ENCODE assay signal across 8 cellular contexts in genomic region chr17:57084361-57084801, GRCh38. TPM values are rescaled to one million over a fixed set of nuclear protein-coding genes. Genes with fewer than 3 reads are reported as not detected.
DNase-seq lines count a peak whose midpoint lies in the region; ATAC-seq and TF ChIP-seq lines count a peak whose summit lies in the region.

No MANE protein-coding gene starts in this region.

- TF ChIP-seq POLR2A in heart left ventricle (IDR thresholded peaks at IDR 0.05): no peak

- H3K9ac ChIP-seq in smooth muscle cell (ENCODE audit: low read depth): peak overlapping the region; percentile 97

- ATAC-seq in heart left ventricle: peak in 1 of 4 donors; percentile 43
- ATAC-seq in Right ventricle myocardium inferior: no peak
- ATAC-seq in T-cell (replicated peaks in 1 of 4): peak in 2 of 4 experiments; percentile 4 to 8
- ATAC-seq in heart right ventricle: peak in 4 of 8 donors; percentile 0 to 57 (median 28)

- no peaks in the 10 kb centered on the region for H3K27me3 ChIP-seq in heart left ventricle
- no peaks in the 10 kb centered on the region for H3K27me3 ChIP-seq in heart right ventricle
- no peaks in the 10 kb centered on the region for H3K27me3 ChIP-seq in smooth muscle cell (ENCODE audit: low read depth)

- H3K9me3 Mint-ChIP-seq in T-cell: no peaks in the 10 kb centered on the region

- H3F3A ChIP-seq in smooth muscle cell (ENCODE audit: low read depth): peaks cover 4% of the 10 kb centered on the region

- H3K27ac ChIP-seq in heart left ventricle (peak overlapping the region; percentile 83 to 99 (median 95)), heart right ventricle (peak overlapping the region; percentile 88 to 99 (median 94)), smooth muscle cell (ENCODE audit: low read depth) (peak overlapping the region; percentile 87)

- H3K27me3 Mint-ChIP-seq in T-cell: no peaks in the 10 kb centered on the region

- H3K4me3 Mint-ChIP-seq in T-cell: peak overlapping the region; percentile 87 to 91 (median 89)

- peak overlapping the region; percentile 88 to 92 for H3K27ac Mint-ChIP-seq in T-cell

- peaks cover 6% of the 10 kb centered on the region for H4K20me1 ChIP-seq in smooth muscle cell (ENCODE audit: low read depth)

- intact Hi-C loops in heart left ventricle (cut with DNase I): loop anchor here in 1 of 10 donors (2.0 to 10.0 kb wide), 2 partner anchors 52 to 80 kb away; no protein-coding TSS in a partner anchor
- intact Hi-C loops in Right ventricle myocardium inferior (cut with DNase I): loop anchor here (2.0 kb wide), 1 partner anchor 48 kb away; no protein-coding TSS in a partner anchor
- intact Hi-C loops in heart right ventricle (cut with DNase I): loop anchor here in 3 of 10 donors (2.0 to 5.0 kb wide), 3 partner anchors 50 to 107 kb away; partner anchors contain the start of gene SCPEP1 (in 1 of the 3)

- H3K36me3 ChIP-seq in heart left ventricle (no peaks in the 10 kb centered on the region), heart right ventricle (no peaks in the 10 kb centered on the region), smooth muscle cell (ENCODE audit: low read depth) (no peaks in the 10 kb centered on the region)

- in situ Hi-C loops in KBM-7 (cut with MboI; ENCODE audit: low pct_unique_long_range_greater_than_20kb, low sequenced_read_pairs): no loop called here

- H3K4me1 Mint-ChIP-seq in T-cell: peaks cover 28 to 35% (median 28%) of the 10 kb centered on the region in 3 donors

- DNase-seq in heart left ventricle (no peak), Right ventricle myocardium inferior (ENCODE audit: missing footprints) (no peak), T-cell (no peak), heart right ventricle (no peak), smooth muscle cell (lab: John Stamatoyannopoulos, UW; ENCODE audit: unreplicated experiment) (no peak), NOMO-1 treated with DMSO at 0.1 percent for 48 hours (lab: John Stamatoyannopoulos, UW; ENCODE audit: unreplicated experiment) (no peak), KBM-7 (no peak), mucosa of gallbladder (ENCODE audit: low spot score) (no peak)

- POLR2A ChIA-PET in T-cell (lab: Charles Lee): interaction anchor here in 1 of 2 donors (0.6 kb wide), 2 partner anchors 172 to 173 kb away, joined by 3 to 5 read pairs; partner anchors contain the start of gene MSI2

- WGBS in heart left ventricle, 4 donors: 0 to 1% (median 0%) methylated on average over 7 of the region's 7 CpGs
- 1% methylated on average over 7 of the region's 7 CpGs for WGBS in heart right ventricle, 2 donors
- WGBS in smooth muscle cell (ENCODE audit: low lambda C conversion rate): 0% methylated on average over 7 of the region's 7 CpGs

- H3K9me3 ChIP-seq in heart left ventricle (no peaks in the 10 kb centered on the region), heart right ventricle (no peaks in the 10 kb centered on the region), smooth muscle cell (replicated peaks; ENCODE audit: low read depth) (no peaks in the 10 kb centered on the region)

- H3K4me3 ChIP-seq in heart left ventricle (peak overlapping the region; percentile 50 to 98 (median 78)), heart right ventricle (peak overlapping the region; percentile 42 to 95 (median 78)), smooth muscle cell (peak overlapping the region; percentile 98)

- CTCF ChIA-PET in T-cell (lab: Charles Lee): interaction anchor here in 1 of 2 donors (0.7 kb wide), 1 partner anchor 74 kb away, joined by 3 read pairs; no protein-coding TSS in a partner anchor

- H3K4me1 ChIP-seq in heart left ventricle (peaks cover 0 to 45% (median 26%) of the 10 kb centered on the region in 12 donors), heart right ventricle (peaks cover 6 to 53% (median 33%) of the 10 kb centered on the region in 9 donors), smooth muscle cell (ENCODE audit: low read depth) (peaks cover 4% of the 10 kb centered on the region)

- no peaks in the 10 kb centered on the region for H3K36me3 Mint-ChIP-seq in T-cell

- H3K4me2 ChIP-seq in smooth muscle cell: peak overlapping the region; percentile 90

- no peaks in the 10 kb centered on the region for H3K79me2 ChIP-seq in smooth muscle cell (ENCODE audit: low read depth)

- peak overlapping the region; percentile 99 for H2AFZ ChIP-seq in smooth muscle cell (ENCODE audit: low read depth)

- TF ChIP-seq CTCF in heart left ventricle (IDR thresholded peaks at IDR 0.05) (no peak), heart right ventricle (IDR thresholded peaks at IDR 0.05) (no peak), smooth muscle cell (IDR thresholded peaks at IDR 0.05; ENCODE audit: borderline replicate concordance, insufficient read depth, poor library complexity, severe bottlenecking) (no peak)

RNA-seq across cellular contexts. Expression of gene AKAP1, which starts 0.7 kb away (rescaled TPM):
- total RNA-seq in heart left ventricle: 100 to 1,000 TPM in 8 of 9 donors, 10 to 100 TPM in 1; 77.4 to 240 (median 133) TPM
- polyA plus RNA-seq in heart left ventricle: 10 to 100 TPM; 55.8 to 63.4 TPM
- 226 TPM for total RNA-seq in Right ventricle myocardium inferior
- 10 to 100 TPM; 28.9 to 42.5 (median 35.6) TPM for total RNA-seq in T-cell
- total RNA-seq in heart right ventricle: 100 to 1,000 TPM; 107 to 234 (median 160) TPM
- polyA plus RNA-seq in heart right ventricle: 100 to 1,000 TPM in 1 of 2 donors, 10 to 100 TPM in 1; 31.0 to 101 TPM
- total RNA-seq in smooth muscle cell: 3.6 and 6.2 TPM in 2 replicates
- 5.8 and 8.4 TPM in 2 replicates for polyA plus RNA-seq in smooth muscle cell
- total RNA-seq in mucosa of gallbladder: 67.5 TPM
